Comparison of ENCODE assay signal across 10 cellular contexts in genomic region chr20:891121-892080, GRCh38. TPM values are rescaled to one million over a fixed set of nuclear protein-coding genes. Genes with fewer than 3 reads are reported as not detected.
DNase-seq lines count a peak whose midpoint lies in the region; ATAC-seq and TF ChIP-seq lines count a peak whose summit lies in the region.
"Had no signal": no experiment of that assay in that cellular context is flagged by ENCODE, and none has a peak within 500 bp of the region (broad histone marks: within the 10 kb centered on the region; RNA-seq: fewer than 3 reads in every experiment).

No MANE protein-coding gene starts in this region.

- no peak overlapping the region for H3K4me3 Mint-ChIP-seq in CD8-positive, alpha-beta T cell

- CTCF ChIA-PET in CD8-positive, alpha-beta T cell (lab: Charles Lee) = no interaction called here

- peaks cover 4% of the 10 kb centered on the region for H3K27me3 Mint-ChIP-seq in CD8-positive, alpha-beta T cell (ENCODE audit: low read depth)

- H3K9me3 Mint-ChIP-seq in CD8-positive, alpha-beta T cell = peaks cover 2% of the 10 kb centered on the region

- H3K4me1 Mint-ChIP-seq in CD8-positive, alpha-beta T cell (ENCODE audit: low read depth) = no peaks in the 10 kb centered on the region

- H3K36me3 ChIP-seq in adrenal gland (replicated peaks in 1 of 2) = no peaks in the 10 kb centered on the region
- H3K36me3 ChIP-seq in CD8-positive, alpha-beta T cell (ENCODE audit: insufficient read depth, low read length) = no peaks in the 10 kb centered on the region

- POLR2A ChIA-PET in CD8-positive, alpha-beta T cell (lab: Charles Lee) = no interaction called here

- DNase-seq in H4 (ENCODE audit: low spot score) (peak; percentile 63), adrenal gland (peak in 5 of 7 donors; percentile 33 to 66 (median 42)), kidney glomerular epithelial cell (lab: John Stamatoyannopoulos, UW) (peak; percentile 93), substantia nigra (lab: John Stamatoyannopoulos, UW) (peak in 39 of 49 donors; percentile 10 to 85 (median 53)), mesenteric fat pad (ENCODE audit: low spot score) (no peak), AG08396 (ENCODE audit: low spot score) (no peak)
- no peak for DNase-seq in CD8-positive, alpha-beta T cell
- DNase-seq: cortex of kidney, NCI-H1417 treated with DMSO at 0.1 percent for 48 hours had no signal

- no peak for TF ChIP-seq POLR2A in adrenal gland (IDR thresholded peaks at IDR 0.05)

- no peak for TF ChIP-seq CTCF in adrenal gland (IDR thresholded peaks at IDR 0.05)
- no peak for TF ChIP-seq CTCF in CD8-positive, alpha-beta T cell (IDR thresholded peaks at IDR 0.05)

- H3K27ac Mint-ChIP-seq in CD8-positive, alpha-beta T cell = no peak overlapping the region

- H3K36me3 Mint-ChIP-seq in CD8-positive, alpha-beta T cell = no peaks in the 10 kb centered on the region

- intact Hi-C loops in adrenal gland (cut with DNase I) = no loop called here
- intact Hi-C loops in CD8-positive, alpha-beta T cell (cut with DNase I, micrococcal nuclease) = no loop called here

- H3K4me1 ChIP-seq in adrenal gland (replicated peaks in 1 of 2) = peaks cover 0 to 14% of the 10 kb centered on the region in 2 donors
- no peaks in the 10 kb centered on the region for H3K4me1 ChIP-seq in CD8-positive, alpha-beta T cell (ENCODE audit: insufficient read depth, low read length)

- H3K27ac ChIP-seq in adrenal gland = no peak overlapping the region
- no peak overlapping the region for H3K27ac ChIP-seq in substantia nigra (ENCODE audit: low read depth, low read length, poor library complexity, severe bottlenecking)
- H3K27ac ChIP-seq in CD8-positive, alpha-beta T cell (ENCODE audit: low read depth, low read length) = no peak overlapping the region

- 49 to 65% (median 57%) methylated on average over 7 to 8 of the region's 8 CpGs for WGBS in adrenal gland, 4 donors

- H3K27me3 ChIP-seq in adrenal gland = no peaks in the 10 kb centered on the region
- no peaks in the 10 kb centered on the region for H3K27me3 ChIP-seq in CD8-positive, alpha-beta T cell (ENCODE audit: insufficient read depth, low read length)

- H3K4me3 ChIP-seq in adrenal gland = no peak overlapping the region
- no peak overlapping the region for H3K4me3 ChIP-seq in CD8-positive, alpha-beta T cell (ENCODE audit: low read depth, low read length)

- no peaks in the 10 kb centered on the region for H3K9me3 ChIP-seq in adrenal gland (replicated peaks in 1 of 3)
- H3K9me3 ChIP-seq in CD8-positive, alpha-beta T cell (ENCODE audit: low read length) = no peaks in the 10 kb centered on the region

- no peak for ATAC-seq in HG03097 (IDR thresholded peaks at IDR 0.05; ENCODE audit: low FRiP score, unreplicated experiment)
- ATAC-seq in CD8-positive, alpha-beta T cell = no peak

RNA-seq across cellular contexts. Expression of gene ANGPT4, which starts 24.7 kb away (rescaled TPM):
- total RNA-seq in H4 (2014; rRNA removed; shearing (Covaris generic)) = 0.53 and 1.3 TPM in 2 replicates
- total RNA-seq in adrenal gland (under 1 TPM in 7 of 8 donors, not detected in 1; 0.06 to 0.87 (median 0.27) TPM), mesenteric fat pad (0.42 TPM)
- polyA plus RNA-seq in adrenal gland = 1 to 10 TPM in 1 of 3 donors, under 1 TPM in 2; 0.07 to 1.0 (median 0.48) TPM
- total RNA-seq in CD8-positive, alpha-beta T cell = not detected

RNA-seq across cellular contexts. Expression of gene FAM110A, which starts 57.9 kb away (rescaled TPM):
- total RNA-seq in H4 (2014; rRNA removed; shearing (Covaris generic)) = 2.3 and 6.7 TPM in 2 replicates
- 10 to 100 TPM in 5 of 8 donors, 1 to 10 TPM in 3; 4.8 to 16.7 (median 10.8) TPM for total RNA-seq in adrenal gland
- 1 to 10 TPM; 2.4 to 7.1 (median 6.2) TPM for polyA plus RNA-seq in adrenal gland
- 1 to 10 TPM; 6.7 to 7.7 TPM for total RNA-seq in CD8-positive, alpha-beta T cell
- 3.7 TPM for total RNA-seq in mesenteric fat pad

Comparison
In these comparisons a context has a peak if more than half of its experiments do, and no peak if none do; other contexts are left out.
1. DNase-seq: peak in H4 (single experiment), adrenal gland (5 of 7), kidney glomerular epithelial cell (single experiment) and substantia nigra (39 of 49); none in CD8-positive, alpha-beta T cell (0 of 7), mesenteric fat pad (single experiment) and AG08396 (single experiment).